1 cellular context compared by ENCODE assay signal in the genomic region with DNA sequence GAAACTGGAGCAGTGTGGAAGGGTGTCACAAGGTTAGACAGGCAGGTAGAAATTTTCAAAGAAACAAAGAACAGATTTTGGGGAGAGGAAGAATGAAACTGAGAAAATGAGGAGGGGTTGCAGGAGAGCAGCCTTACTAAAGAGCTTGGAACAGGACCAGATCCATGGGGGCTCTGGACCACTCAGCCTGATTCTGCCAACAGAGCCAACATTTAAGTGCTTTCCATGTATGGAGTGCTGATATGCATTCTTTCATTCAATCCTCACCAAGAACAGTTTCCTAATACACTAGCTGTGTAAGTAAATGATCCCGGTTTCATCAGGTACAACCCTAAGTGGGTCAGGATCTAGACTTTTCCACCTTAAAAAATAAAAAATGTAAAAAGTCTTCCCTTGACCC.
TF ChIP-seq lines count a peak whose summit lies in the region.

No MANE protein-coding gene starts in this region.

TF ChIP-seq in SK-N-SH, 30 proteins besides CTCF, POLR2A, EP300 and RAD21:
- TF ChIP-seq, protein P1, sequence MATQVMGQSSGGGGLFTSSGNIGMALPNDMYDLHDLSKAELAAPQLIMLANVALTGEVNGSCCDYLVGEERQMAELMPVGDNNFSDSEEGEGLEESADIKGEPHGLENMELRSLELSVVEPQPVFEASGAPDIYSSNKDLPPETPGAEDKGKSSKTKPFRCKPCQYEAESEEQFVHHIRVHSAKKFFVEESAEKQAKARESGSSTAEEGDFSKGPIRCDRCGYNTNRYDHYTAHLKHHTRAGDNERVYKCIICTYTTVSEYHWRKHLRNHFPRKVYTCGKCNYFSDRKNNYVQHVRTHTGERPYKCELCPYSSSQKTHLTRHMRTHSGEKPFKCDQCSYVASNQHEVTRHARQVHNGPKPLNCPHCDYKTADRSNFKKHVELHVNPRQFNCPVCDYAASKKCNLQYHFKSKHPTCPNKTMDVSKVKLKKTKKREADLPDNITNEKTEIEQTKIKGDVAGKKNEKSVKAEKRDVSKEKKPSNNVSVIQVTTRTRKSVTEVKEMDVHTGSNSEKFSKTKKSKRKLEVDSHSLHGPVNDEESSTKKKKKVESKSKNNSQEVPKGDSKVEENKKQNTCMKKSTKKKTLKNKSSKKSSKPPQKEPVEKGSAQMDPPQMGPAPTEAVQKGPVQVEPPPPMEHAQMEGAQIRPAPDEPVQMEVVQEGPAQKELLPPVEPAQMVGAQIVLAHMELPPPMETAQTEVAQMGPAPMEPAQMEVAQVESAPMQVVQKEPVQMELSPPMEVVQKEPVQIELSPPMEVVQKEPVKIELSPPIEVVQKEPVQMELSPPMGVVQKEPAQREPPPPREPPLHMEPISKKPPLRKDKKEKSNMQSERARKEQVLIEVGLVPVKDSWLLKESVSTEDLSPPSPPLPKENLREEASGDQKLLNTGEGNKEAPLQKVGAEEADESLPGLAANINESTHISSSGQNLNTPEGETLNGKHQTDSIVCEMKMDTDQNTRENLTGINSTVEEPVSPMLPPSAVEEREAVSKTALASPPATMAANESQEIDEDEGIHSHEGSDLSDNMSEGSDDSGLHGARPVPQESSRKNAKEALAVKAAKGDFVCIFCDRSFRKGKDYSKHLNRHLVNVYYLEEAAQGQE (IDR thresholded peaks at IDR 0.05; ENCODE audit: low read depth, low read length), result 0 out of 2 replicates have a peak, but pooled peaks have one; percentile 44
- TF ChIP-seq EZH2phosphoT487 (IDR thresholded peaks at IDR 0.05; ENCODE audit: borderline replicate concordance, low read depth), result no peak
TF ChIP-seq in SK-N-SH: peak in this region for 1.
